ENCODE assay signal across 9 cellular contexts in genomic region chr17:82215972-82216300, GRCh38. TPM values are rescaled to one million over a fixed set of nuclear protein-coding genes. Genes with fewer than 3 reads are reported as not detected.
DNase-seq lines count a peak whose midpoint lies in the region; ATAC-seq, FAIRE-seq and TF ChIP-seq lines count a peak whose summit lies in the region.
"Had no signal": no experiment of that assay in that cellular context is flagged by ENCODE, and none has a peak within 500 bp of the region (broad histone marks: within the 10 kb centered on the region; RNA-seq: fewer than 3 reads in every experiment).

No MANE protein-coding gene starts in this region.

- ATAC-seq in stimulated activated effector memory CD8-positive, alpha-beta T cell treated with anti-CD3 and anti-CD28 coated beads, Interleukin-12 subunit alpha, Interleukin-12 subunit beta, amount 100 ng/mL, for 72 hours, result no peak
- ATAC-seq in GM18502 (IDR thresholded peaks at IDR 0.05; ENCODE audit: poor library complexity, unreplicated experiment), result no peak

- H3K9ac ChIP-seq in kidney (ENCODE audit: low read length in 2 of 2), result no peak overlapping the region

- H3K27me3 Mint-ChIP-seq in activated T-helper 1 cell treated with anti-CD3 and anti-CD28 coated beads, Interleukin-12 subunit alpha, Interleukin-12 subunit beta, Interleukin-2, Interleukin-4 antibody, amounts not matched to agents 30 ng/mL and 10 ng/mL and 1 ng/mL, durations not matched to agents 14 hours and 24 hours and 36 hours (ENCODE audit: insufficient read depth), result peaks cover 2% of the 10 kb centered on the region

- DNase-seq in HL-60 (ENCODE audit: low read depth in 1 of 2, low spot score in 1 of 2), result no peak
- DNase-seq in activated T-helper 1 cell treated with anti-CD3 and anti-CD28 coated beads, Interleukin-12 subunit alpha, Interleukin-12 subunit beta, Interleukin-2, Interleukin-4 antibody, amounts not matched to agents 30 ng/mL and 10 ng/mL and 1 ng/mL, durations not matched to agents 14 hours and 24 hours and 36 hours (ENCODE audit: low spot score), result no peak
- DNase-seq in kidney, result no peak
- no peak for DNase-seq in stimulated activated effector memory CD8-positive, alpha-beta T cell treated with anti-CD3 and anti-CD28 coated beads, Interleukin-12 subunit alpha, Interleukin-12 subunit beta, amount 100 ng/mL, for 72 hours (ENCODE audit: low spot score in 2 of 2)
- DNase-seq in posterior vena cava (ENCODE audit: low spot score), result no peak
- DNase-seq in stimulated activated CD4-positive, alpha-beta T cell treated with anti-CD3 and anti-CD28 coated beads, Interleukin-2, amount 100 ng/mL, for 48 hours, result no peak
- no peak for DNase-seq in D721Med (ENCODE audit: insufficient read length, low spot score)
- DNase-seq: stimulated activated CD4-positive, alpha-beta T cell treated with anti-CD3 and anti-CD28 coated beads, Interleukin-12 subunit alpha, Interleukin-12 subunit beta, amount 100 ng/mL, for 4 hours had no signal

- peak overlapping the region; percentile 84 for H3K27ac Mint-ChIP-seq in activated T-helper 1 cell treated with anti-CD3 and anti-CD28 coated beads, Interleukin-12 subunit alpha, Interleukin-12 subunit beta, Interleukin-2, Interleukin-4 antibody, amounts not matched to agents 30 ng/mL and 10 ng/mL and 1 ng/mL, durations not matched to agents 14 hours and 24 hours and 36 hours
- H3K27ac Mint-ChIP-seq in stimulated activated effector memory CD8-positive, alpha-beta T cell treated with anti-CD3 and anti-CD28 coated beads, Interleukin-12 subunit alpha, Interleukin-12 subunit beta, amount 100 ng/mL, for 72 hours, result peak overlapping the region; percentile 94

- H3K27me3 ChIP-seq in HL-60 (ENCODE audit: insufficient read depth, poor library complexity, severe bottlenecking), result no peaks in the 10 kb centered on the region

- FAIRE-seq in kidney (lab: Jason Lieb, UNC) (no peak), D721Med (lab: Jason Lieb, UNC) (no peak)

- H3K4me1 ChIP-seq in kidney (ENCODE audit: control insufficient read depth in 1 of 2, insufficient read depth in 1 of 2, low read depth in 1 of 2, low read length in 2 of 2), result peaks cover 5 to 31% of the 10 kb centered on the region in 2 donors

- no peaks in the 10 kb centered on the region for H3K36me3 Mint-ChIP-seq in activated T-helper 1 cell treated with anti-CD3 and anti-CD28 coated beads, Interleukin-12 subunit alpha, Interleukin-12 subunit beta, Interleukin-2, Interleukin-4 antibody, amounts not matched to agents 30 ng/mL and 10 ng/mL and 1 ng/mL, durations not matched to agents 14 hours and 24 hours and 36 hours (ENCODE audit: low read depth)
- H3K36me3 Mint-ChIP-seq in stimulated activated effector memory CD8-positive, alpha-beta T cell treated with anti-CD3 and anti-CD28 coated beads, Interleukin-12 subunit alpha, Interleukin-12 subunit beta, amount 100 ng/mL, for 72 hours, result peaks cover 29% of the 10 kb centered on the region

- H3K9me3 ChIP-seq in kidney (ENCODE audit: control insufficient read depth in 1 of 2, low read length in 2 of 2), result no peaks in the 10 kb centered on the region

- H3K4me3 Mint-ChIP-seq in activated T-helper 1 cell treated with anti-CD3 and anti-CD28 coated beads, Interleukin-12 subunit alpha, Interleukin-12 subunit beta, Interleukin-2, Interleukin-4 antibody, amounts not matched to agents 30 ng/mL and 10 ng/mL and 1 ng/mL, durations not matched to agents 14 hours and 24 hours and 36 hours, result peak overlapping the region; percentile 22
- H3K4me3 Mint-ChIP-seq in stimulated activated effector memory CD8-positive, alpha-beta T cell treated with anti-CD3 and anti-CD28 coated beads, Interleukin-12 subunit alpha, Interleukin-12 subunit beta, amount 100 ng/mL, for 72 hours, result peak overlapping the region; percentile 69

- intact Hi-C loops in activated T-helper 1 cell treated with anti-CD3 and anti-CD28 coated beads, Interleukin-12 subunit alpha, Interleukin-12 subunit beta, Interleukin-2, Interleukin-4 antibody, amounts not matched to agents 30 ng/mL and 10 ng/mL and 1 ng/mL, durations not matched to agents 14 hours and 24 hours and 36 hours (cut with micrococcal nuclease), result loop anchor here (1.0 kb wide), 1 partner anchor 12 kb away; no protein-coding TSS in a partner anchor
- intact Hi-C loops in kidney (cut with DNase I) (no loop called here), posterior vena cava (cut with DNase I) (no loop called here)

- no peak overlapping the region for H3K4me3 ChIP-seq in HL-60 (replicated peaks; ENCODE audit: insufficient read depth, low read length)
- H3K4me3 ChIP-seq in kidney (ENCODE audit: low read length in 2 of 2), result no peak overlapping the region

- H3K36me3 ChIP-seq in kidney (ENCODE audit: control insufficient read depth in 1 of 2, insufficient read depth in 2 of 2, low read length in 2 of 2), result no peaks in the 10 kb centered on the region

- H3K27ac ChIP-seq in HL-60 (replicated peaks) (peak overlapping the region; percentile 97), kidney (ENCODE audit: low read depth in 2 of 2, low read length in 2 of 2) (peak overlapping the region; percentile 90 to 94)

- H3K9me3 Mint-ChIP-seq in activated T-helper 1 cell treated with anti-CD3 and anti-CD28 coated beads, Interleukin-12 subunit alpha, Interleukin-12 subunit beta, Interleukin-2, Interleukin-4 antibody, amounts not matched to agents 30 ng/mL and 10 ng/mL and 1 ng/mL, durations not matched to agents 14 hours and 24 hours and 36 hours, result no peaks in the 10 kb centered on the region
- no peaks in the 10 kb centered on the region for H3K9me3 Mint-ChIP-seq in stimulated activated effector memory CD8-positive, alpha-beta T cell treated with anti-CD3 and anti-CD28 coated beads, Interleukin-12 subunit alpha, Interleukin-12 subunit beta, amount 100 ng/mL, for 72 hours

- peaks cover 30% of the 10 kb centered on the region for H3K4me1 Mint-ChIP-seq in activated T-helper 1 cell treated with anti-CD3 and anti-CD28 coated beads, Interleukin-12 subunit alpha, Interleukin-12 subunit beta, Interleukin-2, Interleukin-4 antibody, amounts not matched to agents 30 ng/mL and 10 ng/mL and 1 ng/mL, durations not matched to agents 14 hours and 24 hours and 36 hours (ENCODE audit: low read depth)
- H3K4me1 Mint-ChIP-seq in stimulated activated effector memory CD8-positive, alpha-beta T cell treated with anti-CD3 and anti-CD28 coated beads, Interleukin-12 subunit alpha, Interleukin-12 subunit beta, amount 100 ng/mL, for 72 hours, result peaks cover 40% of the 10 kb centered on the region

- TF ChIP-seq CTCF in HL-60 (IDR thresholded peaks at IDR 0.05; ENCODE audit: insufficient read depth, low read length) (no peak), kidney (IDR thresholded peaks at IDR 0.05; ENCODE audit: borderline replicate concordance, extremely low read depth, insufficient read depth) (no peak), D721Med (IDR thresholded peaks at IDR 0.05; ENCODE audit: insufficient read depth, missing control alignments) (no peak)

RNA-seq across cellular contexts. Expression of gene CCDC57, which starts 3.3 kb away (rescaled TPM):
- 59.5 and 60.8 TPM in 2 replicates for total RNA-seq in activated T-helper 1 cell treated with anti-CD3 and anti-CD28 coated beads, Interleukin-12 subunit alpha, Interleukin-12 subunit beta, Interleukin-2, Interleukin-4 antibody, amounts not matched to agents 30 ng/mL and 10 ng/mL and 1 ng/mL, durations not matched to agents 14 hours and 24 hours and 36 hours
- total RNA-seq in kidney (79.4 TPM), posterior vena cava (10 to 100 TPM; 20.3 to 28.5 TPM)
- polyA plus RNA-seq in kidney (ENCODE audit: insufficient read depth, low read depth, low replicate concordance), result 46.7 TPM

RNA-seq across cellular contexts. Expression of gene SLC16A3, which starts 12.9 kb away (rescaled TPM):
- 111 and 115 TPM in 2 replicates for total RNA-seq in activated T-helper 1 cell treated with anti-CD3 and anti-CD28 coated beads, Interleukin-12 subunit alpha, Interleukin-12 subunit beta, Interleukin-2, Interleukin-4 antibody, amounts not matched to agents 30 ng/mL and 10 ng/mL and 1 ng/mL, durations not matched to agents 14 hours and 24 hours and 36 hours
- 85.7 TPM for total RNA-seq in kidney
- 28.8 TPM for polyA plus RNA-seq in kidney (ENCODE audit: insufficient read depth, low read depth, low replicate concordance)
- total RNA-seq in posterior vena cava, result 10 to 100 TPM; 53.7 to 65.6 TPM

RNA-seq across cellular contexts. Expression of gene CSNK1D, which starts 57.6 kb away (rescaled TPM):
- 154 and 161 TPM in 2 replicates for total RNA-seq in activated T-helper 1 cell treated with anti-CD3 and anti-CD28 coated beads, Interleukin-12 subunit alpha, Interleukin-12 subunit beta, Interleukin-2, Interleukin-4 antibody, amounts not matched to agents 30 ng/mL and 10 ng/mL and 1 ng/mL, durations not matched to agents 14 hours and 24 hours and 36 hours
- total RNA-seq in kidney (160 TPM), posterior vena cava (100 to 1,000 TPM in 1 of 2 donors, 10 to 100 TPM in 1; 93.6 to 103 TPM)
- polyA plus RNA-seq in kidney (ENCODE audit: insufficient read depth, low read depth, low replicate concordance), result 69.7 TPM
